8 cellular contexts compared by ENCODE assay signal in genomic region chr10:17001961-17002749, GRCh38.
DNase-seq lines count a peak whose midpoint lies in the region; ATAC-seq and TF ChIP-seq lines count a peak whose summit lies in the region.

No MANE protein-coding gene starts in this region.

- ATAC-seq in HG02763 (IDR thresholded peaks at IDR 0.05; ENCODE audit: unreplicated experiment): peak; percentile 68

- peak; percentile 46 for DNase-seq in GM12865 (ENCODE audit: low read depth)
- DNase-seq in activated CD4-positive, alpha-beta T cell treated with anti-CD3 and anti-CD28 coated beads, Interleukin-2, amount 50 U/mL, for 48 hours: peak; percentile 21 to 36
- peak; percentile 74 to 79 for DNase-seq in foreskin fibroblast
- peak in 5 of 6 experiments; percentile 2 to 41 (median 23) for DNase-seq in stimulated activated naive CD4-positive, alpha-beta T cell (lab: John Stamatoyannopoulos, UW)
- DNase-seq in GF-D8 (lab: John Stamatoyannopoulos, UW): no peak
- no peak for DNase-seq in D341Med (ENCODE audit: low spot score)
- no peak for DNase-seq in DMS153 treated with DMSO at 0.1 percent for 48 hours (lab: John Stamatoyannopoulos, UW; ENCODE audit: unreplicated experiment)

- H3K4me3 ChIP-seq in GM12865 (ENCODE audit: low read depth, low read length): no peak overlapping the region
- no peak overlapping the region for H3K4me3 ChIP-seq in foreskin fibroblast (ENCODE audit: low read depth in 1 of 2, low read length in 2 of 2)

- TF ChIP-seq CTCF in GM12865 (IDR thresholded peaks at IDR 0.05; ENCODE audit: insufficient read depth, low read depth, low read length, missing control alignments): no peak
- no peak for TF ChIP-seq CTCF in foreskin fibroblast (IDR thresholded peaks at IDR 0.05; ENCODE audit: low read depth, low read length)

Comparison
In these comparisons a context has a peak if more than half of its experiments do, and no peak if none do; other contexts are left out.
1. DNase-seq: peak in GM12865 (single experiment), activated CD4-positive, alpha-beta T cell treated with anti-CD3 and anti-CD28 coated beads, Interleukin-2, amount 50 U/mL, for 48 hours (2 of 2), foreskin fibroblast (2 of 2) and stimulated activated naive CD4-positive, alpha-beta T cell (5 of 6); none in GF-D8 (single experiment), D341Med (single experiment) and DMS153 treated with DMSO at 0.1 percent for 48 hours (single experiment).